ENCODE assay signal across 8 cellular contexts in the genomic region with DNA sequence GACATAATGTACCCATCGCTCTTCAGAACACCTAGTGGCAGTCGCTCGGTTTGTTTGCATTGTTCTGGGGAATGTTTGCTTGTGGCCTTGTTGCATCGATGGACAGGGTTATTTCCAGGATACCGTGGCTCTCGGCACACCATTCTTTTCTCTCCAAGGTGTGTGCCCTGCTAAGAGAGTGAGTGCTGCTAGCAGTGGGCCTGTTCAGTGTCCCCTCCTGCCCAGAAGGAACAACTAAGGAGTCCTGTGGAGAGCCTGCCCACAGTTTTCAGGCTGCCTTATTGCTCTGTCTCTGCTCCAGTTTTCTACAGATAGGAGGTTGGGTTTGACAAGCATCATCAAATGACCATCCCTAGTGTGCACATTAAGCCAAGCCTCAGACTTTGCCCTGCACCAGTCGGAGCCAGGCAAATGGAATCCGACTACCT. TPM values are rescaled to one million over a fixed set of nuclear protein-coding genes. Genes with fewer than 3 reads are reported as not detected.
DNase-seq lines count a peak whose midpoint lies in the region; ATAC-seq and TF ChIP-seq lines count a peak whose summit lies in the region.

No MANE protein-coding gene starts in this region.

- intact Hi-C loops in dendritic cell treated with granulocyte-macrophage colony-stimulating factor and Interleukin-4, amounts not matched to agents 40 ng/mL and 50 ng/mL, for 4 days (cut with micrococcal nuclease) = loop anchor here (10.0 kb wide), 2 partner anchors 156 to 266 kb away; no protein-coding TSS in a partner anchor

- H3K4me3 ChIP-seq in AG10803 (ENCODE audit: low read length) = peak overlapping the region; percentile 96

- peak overlapping the region; percentile 93 for H3K27ac Mint-ChIP-seq in dendritic cell treated with granulocyte-macrophage colony-stimulating factor and Interleukin-4, amounts not matched to agents 40 ng/mL and 50 ng/mL, for 4 days
- no peak overlapping the region for H3K27ac Mint-ChIP-seq in natural killer cell treated with Interleukin-12 subunit alpha and Interleukin-12 subunit beta and Interleukin-15 and Interleukin-18, amount 100 ng/mL, for 72 hours

- peaks cover 2% of the 10 kb centered on the region for H3K27me3 Mint-ChIP-seq in dendritic cell treated with granulocyte-macrophage colony-stimulating factor and Interleukin-4, amounts not matched to agents 40 ng/mL and 50 ng/mL, for 4 days
- peaks cover 0 to 3% of the 10 kb centered on the region in 2 donors for H3K27me3 Mint-ChIP-seq in natural killer cell treated with Interleukin-12 subunit alpha and Interleukin-12 subunit beta and Interleukin-15 and Interleukin-18, amount 100 ng/mL, for 72 hours

- peak overlapping the region; percentile 34 for H3K4me3 Mint-ChIP-seq in dendritic cell treated with granulocyte-macrophage colony-stimulating factor and Interleukin-4, amounts not matched to agents 40 ng/mL and 50 ng/mL, for 4 days
- H3K4me3 Mint-ChIP-seq in natural killer cell treated with Interleukin-12 subunit alpha and Interleukin-12 subunit beta and Interleukin-15 and Interleukin-18, amount 100 ng/mL, for 72 hours = peak overlapping the region; percentile 81

- DNase-seq in AG10803 (ENCODE audit: low read depth) = no peak
- peak; percentile 43 for DNase-seq in HuH-7.5 (ENCODE audit: low spot score)
- no peak for DNase-seq in natural killer cell treated with Interleukin-12 subunit alpha and Interleukin-12 subunit beta and Interleukin-15 and Interleukin-18, amount 100 ng/mL, for 72 hours (ENCODE audit: low spot score)
- DNase-seq in NCI-H1048 (lab: John Stamatoyannopoulos, UW) = no peak
- DNase-seq in occipital lobe (lab: John Stamatoyannopoulos, UW) = no peak
- DNase-seq in DMS153 (lab: John Stamatoyannopoulos, UW) = no peak

- H3K9me3 Mint-ChIP-seq in dendritic cell treated with granulocyte-macrophage colony-stimulating factor and Interleukin-4, amounts not matched to agents 40 ng/mL and 50 ng/mL, for 4 days = no peaks in the 10 kb centered on the region
- no peaks in the 10 kb centered on the region for H3K9me3 Mint-ChIP-seq in natural killer cell treated with Interleukin-12 subunit alpha and Interleukin-12 subunit beta and Interleukin-15 and Interleukin-18, amount 100 ng/mL, for 72 hours

- peaks cover 5% of the 10 kb centered on the region for H3K36me3 Mint-ChIP-seq in dendritic cell treated with granulocyte-macrophage colony-stimulating factor and Interleukin-4, amounts not matched to agents 40 ng/mL and 50 ng/mL, for 4 days (ENCODE audit: low read depth)
- no peaks in the 10 kb centered on the region for H3K36me3 Mint-ChIP-seq in natural killer cell treated with Interleukin-12 subunit alpha and Interleukin-12 subunit beta and Interleukin-15 and Interleukin-18, amount 100 ng/mL, for 72 hours

- H3K4me1 Mint-ChIP-seq in dendritic cell treated with granulocyte-macrophage colony-stimulating factor and Interleukin-4, amounts not matched to agents 40 ng/mL and 50 ng/mL, for 4 days (ENCODE audit: low read depth) = peaks cover 62% of the 10 kb centered on the region
- H3K4me1 Mint-ChIP-seq in natural killer cell treated with Interleukin-12 subunit alpha and Interleukin-12 subunit beta and Interleukin-15 and Interleukin-18, amount 100 ng/mL, for 72 hours (ENCODE audit: low read depth in 2 of 2) = peaks cover 36 to 53% of the 10 kb centered on the region in 2 donors

- ATAC-seq in natural killer cell treated with Interleukin-12 subunit alpha and Interleukin-12 subunit beta and Interleukin-15 and Interleukin-18, amount 100 ng/mL, for 72 hours = no peak
- no peak for ATAC-seq in GM18511 (IDR thresholded peaks at IDR 0.05; ENCODE audit: unreplicated experiment)

- peak; percentile 13; the same call in 1 of the 2 replicates for TF ChIP-seq CTCF in AG10803 (conservative IDR thresholded peaks at IDR 0.05; ENCODE audit: low read length)

RNA-seq across cellular contexts. Expression of a gene that starts 1.4 kb away (rescaled TPM):
- 10 to 100 TPM; 22.8 to 28.5 TPM for total RNA-seq in natural killer cell treated with Interleukin-12 subunit alpha and Interleukin-12 subunit beta and Interleukin-15 and Interleukin-18, amount 100 ng/mL, for 72 hours
- 46.5 TPM for total RNA-seq in occipital lobe

RNA-seq across cellular contexts. Expression of a gene that starts 36.8 kb away (rescaled TPM):
- total RNA-seq in natural killer cell treated with Interleukin-12 subunit alpha and Interleukin-12 subunit beta and Interleukin-15 and Interleukin-18, amount 100 ng/mL, for 72 hours = 1 to 10 TPM; 2.0 to 3.4 TPM
- 74.7 TPM for total RNA-seq in occipital lobe

RNA-seq across cellular contexts. Expression of a gene that starts 43.7 kb away (rescaled TPM):
- total RNA-seq in natural killer cell treated with Interleukin-12 subunit alpha and Interleukin-12 subunit beta and Interleukin-15 and Interleukin-18, amount 100 ng/mL, for 72 hours = 10 to 100 TPM; 15.9 to 18.7 TPM
- total RNA-seq in occipital lobe = 5.3 TPM

RNA-seq across cellular contexts. Expression of a gene that starts 58.4 kb away (rescaled TPM):
- total RNA-seq in natural killer cell treated with Interleukin-12 subunit alpha and Interleukin-12 subunit beta and Interleukin-15 and Interleukin-18, amount 100 ng/mL, for 72 hours = 1 to 10 TPM; 4.2 to 4.9 TPM
- total RNA-seq in occipital lobe = 1.4 TPM

Comparison
In these comparisons a context has a peak if more than half of its experiments do, and no peak if none do; other contexts are left out.
1. RNA of a gene that starts 36.8 kb away (total RNA-seq): 74.7 TPM in occipital lobe (single experiment); 2.0 to 3.4 TPM in natural killer cell treated with Interleukin-12 subunit alpha and Interleukin-12 subunit beta and Interleukin-15 and Interleukin-18, amount 100 ng/mL, for 72 hours; every median in the first group is over 10 times any median in the second.